ENCODE assay signal across 8 cellular contexts in genomic region chr3:54374214-54374855, GRCh38.
DNase-seq lines count a peak whose midpoint lies in the region; ATAC-seq and TF ChIP-seq lines count a peak whose summit lies in the region.

No MANE protein-coding gene starts in this region.

- in situ Hi-C loops in KBM-7 (cut with MboI; ENCODE audit: low pct_unique_long_range_greater_than_20kb, low sequenced_read_pairs): no loop called here

- H3K27ac ChIP-seq in colonic mucosa (no peak overlapping the region), parathyroid adenoma (no peak overlapping the region)

- H3K4me3 Mint-ChIP-seq in activated T-helper 1 cell treated with anti-CD3 and anti-CD28 coated beads, Interleukin-12 subunit alpha, Interleukin-12 subunit beta, Interleukin-2, Interleukin-4 antibody, amounts not matched to agents 30 ng/mL and 10 ng/mL and 1 ng/mL, durations not matched to agents 14 hours and 24 hours and 36 hours: no peak overlapping the region

- H3K9me3 ChIP-seq in colonic mucosa (no peaks in the 10 kb centered on the region), parathyroid adenoma (ENCODE audit: control insufficient read depth, low read length) (no peaks in the 10 kb centered on the region)

- H3K36me3 ChIP-seq in colonic mucosa (no peaks in the 10 kb centered on the region), parathyroid adenoma (ENCODE audit: control insufficient read depth, insufficient read depth, low read length) (no peaks in the 10 kb centered on the region)

- H3K27ac Mint-ChIP-seq in activated T-helper 1 cell treated with anti-CD3 and anti-CD28 coated beads, Interleukin-12 subunit alpha, Interleukin-12 subunit beta, Interleukin-2, Interleukin-4 antibody, amounts not matched to agents 30 ng/mL and 10 ng/mL and 1 ng/mL, durations not matched to agents 14 hours and 24 hours and 36 hours: no peak overlapping the region

- H3K4me2 ChIP-seq in parathyroid adenoma (ENCODE audit: low read length): no peak overlapping the region

- H3K27me3 Mint-ChIP-seq in activated T-helper 1 cell treated with anti-CD3 and anti-CD28 coated beads, Interleukin-12 subunit alpha, Interleukin-12 subunit beta, Interleukin-2, Interleukin-4 antibody, amounts not matched to agents 30 ng/mL and 10 ng/mL and 1 ng/mL, durations not matched to agents 14 hours and 24 hours and 36 hours (ENCODE audit: insufficient read depth): no peaks in the 10 kb centered on the region

- H2AFZ ChIP-seq in parathyroid adenoma: peak overlapping the region; percentile 29

- H3K79me2 ChIP-seq in parathyroid adenoma: no peaks in the 10 kb centered on the region

- no peaks in the 10 kb centered on the region for H3K9me3 Mint-ChIP-seq in activated T-helper 1 cell treated with anti-CD3 and anti-CD28 coated beads, Interleukin-12 subunit alpha, Interleukin-12 subunit beta, Interleukin-2, Interleukin-4 antibody, amounts not matched to agents 30 ng/mL and 10 ng/mL and 1 ng/mL, durations not matched to agents 14 hours and 24 hours and 36 hours

- peak; percentile 24 for DNase-seq in GM12865 (ENCODE audit: low read depth)
- DNase-seq in KBM-7: peak; percentile 35
- peak; percentile 31 for DNase-seq in colonic mucosa
- DNase-seq in SHP77 treated with DMSO at 0.1 percent for 48 hours (lab: John Stamatoyannopoulos, UW): no peak
- DNase-seq in activated T-helper 1 cell treated with anti-CD3 and anti-CD28 coated beads, Interleukin-12 subunit alpha, Interleukin-12 subunit beta, Interleukin-2, Interleukin-4 antibody, amounts not matched to agents 30 ng/mL and 10 ng/mL and 1 ng/mL, durations not matched to agents 14 hours and 24 hours and 36 hours (ENCODE audit: low spot score): no peak

- intact Hi-C loops in colonic mucosa (cut with DNase I): loop anchor here (2.0 kb wide), 1 partner anchor 228 kb away; no protein-coding TSS in a partner anchor
- intact Hi-C loops in activated T-helper 1 cell treated with anti-CD3 and anti-CD28 coated beads, Interleukin-12 subunit alpha, Interleukin-12 subunit beta, Interleukin-2, Interleukin-4 antibody, amounts not matched to agents 30 ng/mL and 10 ng/mL and 1 ng/mL, durations not matched to agents 14 hours and 24 hours and 36 hours (cut with micrococcal nuclease): no loop called here

- no peaks in the 10 kb centered on the region for H3K4me1 Mint-ChIP-seq in activated T-helper 1 cell treated with anti-CD3 and anti-CD28 coated beads, Interleukin-12 subunit alpha, Interleukin-12 subunit beta, Interleukin-2, Interleukin-4 antibody, amounts not matched to agents 30 ng/mL and 10 ng/mL and 1 ng/mL, durations not matched to agents 14 hours and 24 hours and 36 hours (ENCODE audit: low read depth)

- no peaks in the 10 kb centered on the region for H3K4me1 ChIP-seq in colonic mucosa
- peaks cover 5% of the 10 kb centered on the region for H3K4me1 ChIP-seq in parathyroid adenoma

- H3K27me3 ChIP-seq in colonic mucosa (no peaks in the 10 kb centered on the region), parathyroid adenoma (ENCODE audit: control insufficient read depth, insufficient read depth, low read length) (no peaks in the 10 kb centered on the region)

- ATAC-seq in GM21423 (IDR thresholded peaks at IDR 0.05; ENCODE audit: unreplicated experiment) (no peak), HG03565 (IDR thresholded peaks at IDR 0.05; ENCODE audit: unreplicated experiment) (no peak)

- H3K9ac ChIP-seq in colonic mucosa (ENCODE audit: low read depth in 2 of 2, low read length in 2 of 2) (no peak overlapping the region), parathyroid adenoma (no peak overlapping the region)

- TF ChIP-seq CTCF in GM12865 (IDR thresholded peaks at IDR 0.05; ENCODE audit: insufficient read depth, low read depth, low read length, missing control alignments): peak; percentile 38
- TF ChIP-seq CTCF in colonic mucosa (IDR thresholded peaks at IDR 0.05): peak; percentile 49
- peak; percentile 76 for TF ChIP-seq CTCF in parathyroid adenoma (IDR thresholded peaks at IDR 0.05)

- H3K4me3 ChIP-seq in GM12865 (ENCODE audit: low read depth, low read length): no peak overlapping the region
- H3K4me3 ChIP-seq in colonic mucosa: no peak overlapping the region
- H3K4me3 ChIP-seq in parathyroid adenoma (ENCODE audit: low read depth, low read length): no peak overlapping the region

- H3K36me3 Mint-ChIP-seq in activated T-helper 1 cell treated with anti-CD3 and anti-CD28 coated beads, Interleukin-12 subunit alpha, Interleukin-12 subunit beta, Interleukin-2, Interleukin-4 antibody, amounts not matched to agents 30 ng/mL and 10 ng/mL and 1 ng/mL, durations not matched to agents 14 hours and 24 hours and 36 hours (ENCODE audit: low read depth): no peaks in the 10 kb centered on the region

Comparison
In these comparisons a context has a peak if more than half of its experiments do, and no peak if none do; other contexts are left out.
1. DNase-seq: peak in GM12865 (single experiment), KBM-7 (single experiment) and colonic mucosa (single experiment); none in SHP77 treated with DMSO at 0.1 percent for 48 hours (single experiment) and activated T-helper 1 cell treated with anti-CD3 and anti-CD28 coated beads, Interleukin-12 subunit alpha, Interleukin-12 subunit beta, Interleukin-2, Interleukin-4 antibody, amounts not matched to agents 30 ng/mL and 10 ng/mL and 1 ng/mL, durations not matched to agents 14 hours and 24 hours and 36 hours (single experiment).
2. Peak in every context shown above with its lines, with median percentiles within 50 percentile points of each other: CTCF ChIP-seq.